8 cellular contexts compared by ENCODE assay signal in the genomic region with DNA sequence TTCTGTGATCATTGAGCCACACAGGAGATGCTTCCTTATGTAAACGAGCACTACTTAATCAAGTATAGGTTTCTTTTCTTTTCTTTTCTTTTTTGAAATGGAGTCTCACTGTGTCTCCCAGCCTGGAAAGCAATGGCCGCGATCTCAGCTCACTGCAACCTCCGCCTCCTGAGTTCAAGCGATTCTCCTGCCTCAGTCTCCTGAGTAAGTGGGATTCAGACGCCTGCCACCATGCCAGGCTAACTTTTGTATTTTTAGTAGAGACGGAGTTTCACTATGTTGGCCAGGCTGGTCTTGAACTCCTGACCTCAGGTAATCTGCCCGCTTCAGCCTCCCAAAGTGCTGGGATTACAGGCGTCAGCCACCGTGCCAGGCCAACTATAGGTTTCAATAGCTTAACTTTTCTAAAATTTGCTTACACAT. TPM values are rescaled to one million over a fixed set of nuclear protein-coding genes. Genes with fewer than 3 reads are reported as not detected.
DNase-seq lines count a peak whose midpoint lies in the region; ATAC-seq and TF ChIP-seq lines count a peak whose summit lies in the region.
"Not testable (repeated sequence)": the region's sequence is repeated elsewhere in the genome, so short reads cannot be mapped to it uniquely, and the experiment has no call there.

No MANE protein-coding gene starts in this region.

- not testable (repeated sequence) for H3K36me3 ChIP-seq in KMS-11 (ENCODE audit: insufficient read depth); muscle layer of duodenum (ENCODE audit: control insufficient read depth in 1 of 2, insufficient read depth in 2 of 2, low read length in 2 of 2); thymus (ENCODE audit: control insufficient read depth, insufficient read depth)

- H3K9me3 ChIP-seq in muscle layer of duodenum (ENCODE audit: control insufficient read depth in 1 of 2, low read length in 2 of 2); thymus (ENCODE audit: control insufficient read depth): not testable (repeated sequence)

- H3K36me3 Mint-ChIP-seq in activated naive CD8-positive, alpha-beta T cell treated with anti-CD3 and anti-CD28 coated beads for 36 hours: not testable (repeated sequence)

- peaks cover 68% of the 10 kb centered on the region for H3K4me1 ChIP-seq in KMS-11 (ENCODE audit: low read depth, poor library complexity, severe bottlenecking)
- not testable (repeated sequence) for H3K4me1 ChIP-seq in muscle layer of duodenum (ENCODE audit: control insufficient read depth in 1 of 2, insufficient read depth in 2 of 2, low read length in 2 of 2); thymus (ENCODE audit: control insufficient read depth, insufficient read depth, low read length)

- H3K27ac Mint-ChIP-seq in activated naive CD8-positive, alpha-beta T cell treated with anti-CD3 and anti-CD28 coated beads for 36 hours: peak overlapping the region; percentile 92

- H3K4me3 Mint-ChIP-seq in activated naive CD8-positive, alpha-beta T cell treated with anti-CD3 and anti-CD28 coated beads for 36 hours: peak overlapping the region; percentile 93

- not testable (repeated sequence) for H3K9ac ChIP-seq in KMS-11

- H3K4me1 Mint-ChIP-seq in activated naive CD8-positive, alpha-beta T cell treated with anti-CD3 and anti-CD28 coated beads for 36 hours: peaks cover 45% of the 10 kb centered on the region

- not testable (repeated sequence) for TF ChIP-seq CTCF in GM12865 (IDR thresholded peaks at IDR 0.05; ENCODE audit: insufficient read depth, low read depth, low read length, missing control alignments); KMS-11 (conservative IDR thresholded peaks at IDR 0.05; ENCODE audit: low read depth, low read length)

- not testable (repeated sequence) for H4K20me1 ChIP-seq in KMS-11 (ENCODE audit: insufficient read depth)

- H3K9me3 Mint-ChIP-seq in activated naive CD8-positive, alpha-beta T cell treated with anti-CD3 and anti-CD28 coated beads for 36 hours: not testable (repeated sequence)

- peak; percentile 50 for DNase-seq in GM12865 (ENCODE audit: low read depth)
- DNase-seq in activated CD4-positive, alpha-beta T cell treated with anti-CD3 and anti-CD28 coated beads, Interleukin-2, amount 50 U/mL, for 1 hour: peak; percentile 29
- DNase-seq in activated naive CD8-positive, alpha-beta T cell treated with anti-CD3 and anti-CD28 coated beads for 36 hours: peak; percentile 31

- H3K27me3 ChIP-seq in KMS-11 (ENCODE audit: insufficient read depth, low read depth); muscle layer of duodenum (ENCODE audit: low read depth, low read length); thymus (ENCODE audit: control insufficient read depth, insufficient read depth): not testable (repeated sequence)

- H3K27ac ChIP-seq in KMS-11 (peak overlapping the region; percentile 35), muscle layer of duodenum (ENCODE audit: low read length) (peak overlapping the region; percentile 20), thymus (ENCODE audit: low read depth) (peak overlapping the region; percentile 88)

- H3K27me3 Mint-ChIP-seq in activated naive CD8-positive, alpha-beta T cell treated with anti-CD3 and anti-CD28 coated beads for 36 hours: not testable (repeated sequence)

- H3K4me2 ChIP-seq in KMS-11: peak overlapping the region; percentile 49

- H3K4me3 ChIP-seq in GM12865 (ENCODE audit: low read depth, low read length) (peak overlapping the region; percentile 93), KMS-11 (IDR thresholded peaks at IDR 0.05; ENCODE audit: insufficient read depth, low read depth, low read length) (peak overlapping the region; percentile 19), muscle layer of duodenum (ENCODE audit: low read depth in 1 of 2, low read length in 2 of 2) (peak overlapping the region in 1 of 2 donors; percentile 9), thymus (ENCODE audit: low read length) (peak overlapping the region; percentile 56)

- ATAC-seq in GM19467 (IDR thresholded peaks at IDR 0.05; ENCODE audit: unreplicated experiment) (peak; percentile 25), HG02943 (IDR thresholded peaks at IDR 0.05; ENCODE audit: low read depth, unreplicated experiment) (peak; percentile 10)

- not testable (repeated sequence) for H2AFZ ChIP-seq in KMS-11 (ENCODE audit: low read depth)

- WGBS in thymus: 7% methylated on average over 10 of the region's 10 CpGs

- H3K79me2 ChIP-seq in KMS-11 (ENCODE audit: insufficient read depth, low read depth): not testable (repeated sequence)

RNA-seq across cellular contexts. Expression of a gene that starts 25.0 kb away (rescaled TPM):
- 100 to 1,000 TPM; 385 to 392 TPM for total RNA-seq in activated naive CD8-positive, alpha-beta T cell treated with anti-CD3 and anti-CD28 coated beads for 36 hours
- polyA plus RNA-seq in thymus: 89.0 TPM

Comparison
In these comparisons a context has a peak if more than half of its experiments do, and no peak if none do; other contexts are left out.
1. H3K27ac ChIP-seq: peak in every context shown above with its lines; median percentile 88 in thymus; 35 in KMS-11; 20 in muscle layer of duodenum.